25 cellular contexts compared by ENCODE assay signal in genomic region chr9:107613314-107613713, GRCh38.
"Had no signal": no experiment of that assay in that cellular context is flagged by ENCODE, and none has a peak within 500 bp of the region (broad histone marks: within the 10 kb centered on the region; RNA-seq: fewer than 3 reads in every experiment).

No MANE protein-coding gene starts in this region.

- H3K9me3 ChIP-seq: esophagus muscularis mucosa, right atrium auricular region, testis had no signal

- H3K4me1 Mint-ChIP-seq: central memory CD8-positive, alpha-beta T cell; neural crest cell had no signal

- DNase-seq: activated CD4-positive, alpha-beta T cell treated with anti-CD3 and anti-CD28 coated beads for 4 hours; activated CD4-positive, alpha-beta T cell treated with anti-CD3 and anti-CD28 coated beads, Interleukin-2, amount 50 U/mL, for 4 hours; activated naive CD4-positive, alpha-beta T cell; activated T-cell treated with anti-CD3 and anti-CD28 coated beads for 4 hours; activated T-cell treated with anti-CD3 and anti-CD28 coated beads, Interleukin-2, amount 50 U/mL, for 72 hours; anterior cingulate cortex; dermis blood vessel endothelial cell; effector CD4-positive, alpha-beta T cell; foreskin keratinocyte; islet precursor cell; left ventricle myocardium superior; mammary epithelial cell; naive thymus-derived CD4-positive, alpha-beta T cell; stimulated activated CD4-positive, alpha-beta T cell treated with anti-CD3 and anti-CD28 coated beads, Interleukin-4, amount 100 ng/mL, for 1 hour; stimulated activated naive CD8-positive, alpha-beta T cell treated with anti-CD3 and anti-CD28 coated beads, Interleukin-15, Interleukin-2, amounts not matched to agents 100 U/mL and 50 U/mL, for 24 hours; T-helper 9 cell; testis; trophoblast cell had no signal

- H3K36me3 ChIP-seq: esophagus muscularis mucosa, right atrium auricular region had no signal

- H3K4me3 ChIP-seq: esophagus muscularis mucosa, right atrium auricular region, testis had no signal

- H3K36me3 Mint-ChIP-seq: activated naive CD8-positive, alpha-beta T cell; naive thymus-derived CD4-positive, alpha-beta T cell had no signal

- H3K27me3 Mint-ChIP-seq: activated naive CD8-positive, alpha-beta T cell had no signal

- H3K27ac ChIP-seq: esophagus muscularis mucosa, foreskin keratinocyte, right atrium auricular region, testis, VCaP had no signal

- H3K4me1 ChIP-seq: foreskin keratinocyte, right atrium auricular region, testis had no signal

- H3K9me3 Mint-ChIP-seq: neural crest cell; T-helper 1 cell treated with Interleukin-12 subunit alpha and Interleukin-12 subunit beta and Interleukin-4 antibody, amounts not matched to agents 30 μg/mL and 1 μg/mL, for 36 hours had no signal

- H3K27ac Mint-ChIP-seq: activated naive CD8-positive, alpha-beta T cell; activated T-cell treated with anti-CD3 and anti-CD28 coated beads, Interleukin-2, amount 50 U/mL, for 72 hours; naive thymus-derived CD4-positive, alpha-beta T cell; T-helper 1 cell treated with Interleukin-12 subunit alpha and Interleukin-12 subunit beta and Interleukin-4 antibody, amounts not matched to agents 30 μg/mL and 1 μg/mL, for 36 hours had no signal

- ATAC-seq: activated T-cell treated with anti-CD3 and anti-CD28 coated beads, Interleukin-2, amount 50 U/mL, for 72 hours; foreskin keratinocyte; naive thymus-derived CD4-positive, alpha-beta T cell; stimulated activated naive CD8-positive, alpha-beta T cell treated with anti-CD3 and anti-CD28 coated beads, Interleukin-15, Interleukin-2, amounts not matched to agents 100 U/mL and 50 U/mL, for 24 hours had no signal

- H3K4me3 Mint-ChIP-seq: activated naive CD8-positive, alpha-beta T cell; activated T-cell treated with anti-CD3 and anti-CD28 coated beads, Interleukin-2, amount 50 U/mL, for 72 hours; central memory CD8-positive, alpha-beta T cell; naive thymus-derived CD4-positive, alpha-beta T cell; neural crest cell; T-helper 1 cell treated with Interleukin-12 subunit alpha and Interleukin-12 subunit beta and Interleukin-4 antibody, amounts not matched to agents 30 μg/mL and 1 μg/mL, for 36 hours had no signal

- H3K27me3 ChIP-seq: esophagus muscularis mucosa, right atrium auricular region, testis had no signal
